Comparison of ENCODE assay signal across 11 cellular contexts in genomic region chr13:48431987-48432615, GRCh38. TPM values are rescaled to one million over a fixed set of nuclear protein-coding genes. Genes with fewer than 3 reads are reported as not detected.
A peak's percentile ranks its signal among the peaks of the same experiment; 100 is the strongest.
DNase-seq lines count a peak whose midpoint lies in the region; ATAC-seq, FAIRE-seq and TF ChIP-seq lines count a peak whose summit lies in the region.
"Had no signal": no experiment of that assay in that cellular context is flagged by ENCODE, and none has a peak within 500 bp of the region (broad histone marks: within the 10 kb centered on the region; RNA-seq: fewer than 3 reads in every experiment).

No MANE protein-coding gene starts in this region.

- in situ Hi-C loops in GM12878 (cut with MboI) = no loop called here

- peaks cover 60% of the 10 kb centered on the region for H3K4me1 Mint-ChIP-seq in activated naive CD4-positive, alpha-beta T cell treated with anti-CD3 and anti-CD28 coated beads, Interleukin-2, amount 50 U/mL, for 24 hours

- no peak for TF ChIP-seq POLR2A in GM12878 (IDR thresholded peaks at IDR 0.05; ENCODE audit: low read depth, low read length)
- no peak for TF ChIP-seq POLR2A in right lobe of liver (IDR thresholded peaks at IDR 0.05)
- TF ChIP-seq POLR2A in tibial nerve (IDR thresholded peaks at IDR 0.05) = no peak

- no peak overlapping the region for H3K4me2 ChIP-seq in GM12878 (ENCODE audit: control insufficient read depth, insufficient read depth)

- peaks cover 8% of the 10 kb centered on the region for H3K36me3 Mint-ChIP-seq in activated naive CD4-positive, alpha-beta T cell treated with anti-CD3 and anti-CD28 coated beads, Interleukin-2, amount 50 U/mL, for 24 hours

- no peak for TF ChIP-seq RAD21 in GM12878 (IDR thresholded peaks at IDR 0.05; ENCODE audit: insufficient read depth, low read depth, low read length)

- H3K9ac ChIP-seq in GM12878 (ENCODE audit: control insufficient read depth, insufficient read depth, low read length) = no peak overlapping the region

- TF ChIP-seq CTCF in GM12878 (IDR thresholded peaks at IDR 0.05 in 2 of 3, conservative IDR thresholded peaks at IDR 0.05 in 1 of 3; ENCODE audit: control insufficient read depth in 2 of 3, extremely low read depth in 1 of 3, insufficient read depth in 1 of 3, low read depth in 3 of 3, low read length in 3 of 3) (no peak), right lobe of liver (IDR thresholded peaks at IDR 0.05) (no peak), tibial nerve (IDR thresholded peaks at IDR 0.05) (no peak)

- FAIRE-seq in GM12878 (lab: Jason Lieb, UNC) = peak; percentile 92

- no peaks in the 10 kb centered on the region for H4K20me1 ChIP-seq in GM12878 (ENCODE audit: control insufficient read depth, insufficient read depth)

- ATAC-seq in GM12878 (peak; percentile 38), right lobe of liver (no peak)
- ATAC-seq: PC-3 had no signal

- intact Hi-C loops in GM12878 (cut with micrococcal nuclease; ENCODE audit: unreplicated experiment) = no loop called here
- intact Hi-C loops in right lobe of liver (cut with DNase I) = no loop called here

- H3K27me3 Mint-ChIP-seq in activated naive CD4-positive, alpha-beta T cell treated with anti-CD3 and anti-CD28 coated beads, Interleukin-2, amount 50 U/mL, for 24 hours = no peaks in the 10 kb centered on the region
- H3K27me3 Mint-ChIP-seq: activated CD4-positive, alpha-beta T cell treated with anti-CD3 and anti-CD28 coated beads, Interleukin-2, amount 10 ng/mL, durations not matched to agents 7 days and 5 days; B cell had no signal

- no TSS peak for BruUV-seq in GM12878 (replicated peaks; lab: Mats Ljungman, UMichigan)

- peaks cover 14% of the 10 kb centered on the region for H3K4me1 ChIP-seq in GM12878 (ENCODE audit: control insufficient read depth, insufficient read depth, low read length)
- H3K4me1 ChIP-seq in right lobe of liver = no peaks in the 10 kb centered on the region
- H3K4me1 ChIP-seq in tibial nerve = peaks cover 5 to 57% (median 14%) of the 10 kb centered on the region in 4 donors

- H3K27me3 ChIP-seq in GM12878 (replicated peaks in 1 of 2; ENCODE audit: control insufficient read depth in 2 of 2, insufficient read depth in 2 of 2, low read length in 1 of 2) = no peaks in the 10 kb centered on the region
- no peaks in the 10 kb centered on the region for H3K27me3 ChIP-seq in right lobe of liver
- H3K27me3 ChIP-seq in tibial nerve = no peaks in the 10 kb centered on the region

- H3K4me3 ChIP-seq in GM12878 (no peak overlapping the region), right lobe of liver (no peak overlapping the region), tibial nerve (no peak overlapping the region)

- peak overlapping the region; percentile 66 for H3K27ac Mint-ChIP-seq in activated naive CD4-positive, alpha-beta T cell treated with anti-CD3 and anti-CD28 coated beads, Interleukin-2, amount 50 U/mL, for 24 hours
- H3K27ac Mint-ChIP-seq: B cell had no signal

- no peak for TF ChIP-seq EP300 in GM12878 (IDR thresholded peaks at IDR 0.05; ENCODE audit: borderline replicate concordance in 1 of 2, control insufficient read depth in 1 of 2, low read depth in 2 of 2, low read length in 2 of 2)
- TF ChIP-seq EP300 in tibial nerve (IDR thresholded peaks at IDR 0.05) = no peak

- DNase-seq in activated naive CD4-positive, alpha-beta T cell (lab: John Stamatoyannopoulos, UW) = no peak
- DNase-seq in GM12878 (ENCODE audit: low read depth, low spot score) = no peak
- no peak for DNase-seq in right lobe of liver
- no peak for DNase-seq in tibial nerve (ENCODE audit: low spot score in 2 of 2)
- no peak for DNase-seq in effector CD4-positive, alpha-beta T cell
- no peak for DNase-seq in AML-193 (lab: John Stamatoyannopoulos, UW)
- DNase-seq in NCI-H446 (lab: John Stamatoyannopoulos, UW) = no peak
- DNase-seq: activated CD4-positive, alpha-beta T cell treated with anti-CD3 and anti-CD28 coated beads, Interleukin-2, amount 10 ng/mL, durations not matched to agents 7 days and 5 days; PC-3 had no signal

- H3K36me3 ChIP-seq in GM12878 (ENCODE audit: control insufficient read depth in 2 of 2, insufficient read depth in 2 of 2, low read length in 1 of 2) = no peaks in the 10 kb centered on the region
- no peaks in the 10 kb centered on the region for H3K36me3 ChIP-seq in right lobe of liver
- H3K36me3 ChIP-seq in tibial nerve = no peaks in the 10 kb centered on the region

- RAD21 ChIA-PET in GM12878 (lab: Charles Lee; ENCODE audit: unreplicated experiment) = no interaction called here

- SMC1A ChIA-PET in GM12878 (lab: Charles Lee; ENCODE audit: uncharacterized antibody, unreplicated experiment) = interaction anchor here (0.6 to 1.0 kb wide), 2 partner anchors 11 to 85 kb away, joined by 3 to 4 read pairs; no protein-coding TSS in a partner anchor

- H3K9me3 ChIP-seq in GM12878 (replicated peaks; ENCODE audit: control insufficient read depth, insufficient read depth, low read length) = peaks cover 1% of the 10 kb centered on the region; the same call in 1 of the 3 replicates
- H3K9me3 ChIP-seq in right lobe of liver = no peaks in the 10 kb centered on the region
- H3K9me3 ChIP-seq in tibial nerve = no peaks in the 10 kb centered on the region

- H3K9me3 Mint-ChIP-seq in activated naive CD4-positive, alpha-beta T cell treated with anti-CD3 and anti-CD28 coated beads, Interleukin-2, amount 50 U/mL, for 24 hours = no peaks in the 10 kb centered on the region

- CTCF ChIA-PET in GM12878 (lab: Yijun Ruan, JAX) = interaction anchor here (0.6 to 1.4 kb wide), 2 partner anchors 148 to 151 kb away, joined by 3 read pairs; no protein-coding TSS in a partner anchor

- H3K4me3 Mint-ChIP-seq in activated naive CD4-positive, alpha-beta T cell treated with anti-CD3 and anti-CD28 coated beads, Interleukin-2, amount 50 U/mL, for 24 hours = peak overlapping the region; percentile 74
- H3K4me3 Mint-ChIP-seq: activated CD4-positive, alpha-beta T cell treated with anti-CD3 and anti-CD28 coated beads, Interleukin-2, amount 10 ng/mL, durations not matched to agents 7 days and 5 days; B cell had no signal

- WGBS in GM12878 (ENCODE audit: insufficient coverage, insufficient replicate concordance, low lambda C conversion rate, missing lambda C conversion rate) = 100% methylated on average over 2 of the region's 2 CpGs
- 61% methylated on average over 2 of the region's 2 CpGs for WGBS in right lobe of liver (ENCODE audit: insufficient coverage, low coverage, low lambda C conversion rate, missing lambda C conversion rate)
- WGBS in tibial nerve, 2 donors = 11 to 20% methylated on average over 2 of the region's 2 CpGs

- POLR2A ChIA-PET in GM12878 (lab: Charles Lee) = no interaction called here

- H3K79me2 ChIP-seq in GM12878 (ENCODE audit: control insufficient read depth, insufficient read depth, low read length) = no peaks in the 10 kb centered on the region

- H3K27ac ChIP-seq in GM12878 (ENCODE audit: control insufficient read depth, insufficient read depth) = no peak overlapping the region
- H3K27ac ChIP-seq in right lobe of liver = peak overlapping the region in 2 of 3 donors; percentile 20 to 34
- peak overlapping the region in 3 of 4 donors; percentile 4 to 77 (median 66) for H3K27ac ChIP-seq in tibial nerve

- no peak overlapping the region for H2AFZ ChIP-seq in GM12878 (ENCODE audit: control insufficient read depth, low read depth, low read length)

TF ChIP-seq in GM12878, 131 proteins besides CTCF, POLR2A, EP300 and RAD21 (continues in another document):
- TF ChIP-seq HDGF (IDR thresholded peaks at IDR 0.05) (no peak), PML (IDR thresholded peaks at IDR 0.05; ENCODE audit: low read length) (no peak), NR2F1 (conservative IDR thresholded peaks at IDR 0.05) (no peak)

RNA-seq across cellular contexts. Expression of gene LPAR6, which starts 19.2 kb away (rescaled TPM):
- total RNA-seq in GM12878 (2013; cell fraction: nucleolus; rRNA removed) = 1.1 and 1.3 TPM in 2 replicates
- total RNA-seq in GM12878 (2014; rRNA removed) (3.4 TPM in 2 replicates), GM12878 (2014; rRNA removed; fragmentation: Illumina TruSeq; extraction: Trizol) (3.1 and 3.4 TPM in 2 replicates), GM12878 (2021) (2.2 TPM in 2 replicates), right lobe of liver (10 to 100 TPM in 2 of 6 experiments, 1 to 10 TPM in 4; 3.7 to 14.5 (median 5.9) TPM), tibial nerve (10 to 100 TPM; 19.9 to 28.6 (median 23.6) TPM)
- polyA plus RNA-seq in GM12878 (2011; ENCODE audit: low read depth) = 4.4 TPM
- polyA plus RNA-seq in GM12878 (2011; rRNA removed) (3.1 and 5.8 TPM in 2 replicates), GM12878 (2014; fragmentation: Illumina TruSeq; extraction: Trizol) (4.2 and 7.5 TPM in 2 replicates), GM12878 (2014; fragmentation: Nextera tagmentation; extraction: Ambion mirVana) (1 to 10 TPM; 2.0 to 3.2 TPM), GM12878 (2014; rRNA removed) (1.9 and 2.3 TPM in 2 replicates), GM12878 (2016; fragmentation: Nextera tagmentation; extraction: Ambion mirVana) (1 to 10 TPM; 1.4 to 2.6 TPM)
- 0.84 and 0.94 TPM in 2 replicates for polyA plus RNA-seq in GM12878 (2011; cell fraction: cytosol; rRNA removed)
- 1.8 and 2.0 TPM in 2 replicates for polyA plus RNA-seq in GM12878 (2011; cell fraction: nucleus; rRNA removed)
- 7.4 and 14.4 TPM in 2 replicates for polyA plus RNA-seq in GM12878 (2012)
- 0.51 and 0.52 TPM in 2 replicates for polyA minus RNA-seq in GM12878 (2011; rRNA and poly(A)+ RNA removed)
- polyA minus RNA-seq in GM12878 (2011; cell fraction: cytosol; rRNA and poly(A)+ RNA removed) = not detected in 2 replicates
- polyA minus RNA-seq in GM12878 (2011; cell fraction: nucleus; rRNA and poly(A)+ RNA removed) = 1.1 TPM in 2 replicates
